In the genomic region with DNA sequence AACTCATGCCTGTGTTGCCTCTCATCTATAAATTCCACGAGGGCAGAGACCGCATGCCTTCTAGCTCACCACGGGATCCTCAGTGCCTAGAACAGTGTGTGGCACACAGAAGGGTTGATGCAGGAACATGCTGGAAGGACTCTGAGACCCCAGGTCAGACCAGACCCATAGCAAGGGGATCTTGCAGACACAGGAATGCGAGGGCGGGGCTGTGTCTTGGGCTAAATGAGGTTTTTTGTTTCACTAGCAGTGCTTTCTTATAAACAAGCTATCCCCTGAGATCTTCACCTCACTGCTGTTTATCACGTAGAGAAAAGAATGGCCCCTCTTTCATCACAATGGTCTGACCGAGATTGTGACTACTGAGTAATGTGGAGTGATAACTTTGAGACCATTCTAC, we compare ENCODE assay signal across 33 cellular contexts.
"Had no signal": no experiment of that assay in that cellular context is flagged by ENCODE, and none has a peak within 500 bp of the region (broad histone marks: within the 10 kb centered on the region; RNA-seq: fewer than 3 reads in every experiment).

No MANE protein-coding gene starts in this region.

- H3K36me3 Mint-ChIP-seq: activated CD4-positive, alpha-beta memory T cell treated with anti-CD3 and anti-CD28 coated beads for 36 hours; activated CD8-positive, alpha-beta memory T cell treated with anti-CD3 and anti-CD28 coated beads, Interleukin-2, amount 10 ng/mL, durations not matched to agents 7 days and 5 days; activated naive CD4-positive, alpha-beta T cell treated with anti-CD3 and anti-CD28 coated beads, Interleukin-2, amount 50 U/mL, for 24 hours; activated naive CD8-positive, alpha-beta T cell treated with anti-CD3 and anti-CD28 coated beads for 36 hours had no signal

- H3K4me3 Mint-ChIP-seq: activated CD4-positive, alpha-beta memory T cell treated with anti-CD3 and anti-CD28 coated beads for 36 hours; activated CD4-positive, alpha-beta T cell treated with anti-CD3 and anti-CD28 coated beads for 36 hours; activated CD4-positive, alpha-beta T cell treated with anti-CD3 and anti-CD28 coated beads, Interleukin-2, amount 10 ng/mL, durations not matched to agents 24 days and 14 days; activated CD8-positive, alpha-beta memory T cell treated with anti-CD3 and anti-CD28 coated beads, Interleukin-2, amount 10 ng/mL, durations not matched to agents 7 days and 5 days; activated CD8-positive, alpha-beta T cell treated with anti-CD3 and anti-CD28 coated beads, Interleukin-2, amount 10 ng/mL, durations not matched to agents 7 days and 5 days; activated naive CD4-positive, alpha-beta T cell treated with anti-CD3 and anti-CD28 coated beads for 36 hours; activated naive CD4-positive, alpha-beta T cell treated with anti-CD3 and anti-CD28 coated beads, Interleukin-2, amount 50 U/mL, for 24 hours; activated naive CD8-positive, alpha-beta T cell treated with anti-CD3 and anti-CD28 coated beads for 36 hours; activated naive CD8-positive, alpha-beta T cell treated with anti-CD3 and anti-CD28 coated beads, Interleukin-2, amount 50 U/mL, for 24 hours; activated T-helper 1 cell treated with anti-CD3 and anti-CD28 coated beads, Interleukin-12 subunit alpha, Interleukin-12 subunit beta, Interleukin-2, Interleukin-4 antibody, amounts not matched to agents 30 ng/mL and 10 ng/mL and 1 ng/mL, durations not matched to agents 14 hours and 24 hours and 36 hours; effector memory CD8-positive, alpha-beta T cell had no signal

- H3K36me3 ChIP-seq: adrenal gland had no signal

- ATAC-seq: activated CD4-positive, alpha-beta T cell treated with anti-CD3 and anti-CD28 coated beads for 36 hours; activated CD8-positive, alpha-beta memory T cell treated with anti-CD3 and anti-CD28 coated beads, Interleukin-2, amount 10 ng/mL, durations not matched to agents 7 days and 5 days; activated CD8-positive, alpha-beta T cell treated with anti-CD3 and anti-CD28 coated beads, Interleukin-2, amount 10 ng/mL, durations not matched to agents 7 days and 5 days; activated naive CD8-positive, alpha-beta T cell treated with anti-CD3 and anti-CD28 coated beads, Interleukin-2, amount 50 U/mL, for 24 hours; body of pancreas; effector memory CD8-positive, alpha-beta T cell had no signal

- H3K27ac Mint-ChIP-seq: activated CD4-positive, alpha-beta memory T cell treated with anti-CD3 and anti-CD28 coated beads for 36 hours; activated CD4-positive, alpha-beta T cell treated with anti-CD3 and anti-CD28 coated beads for 36 hours; activated CD4-positive, alpha-beta T cell treated with anti-CD3 and anti-CD28 coated beads, Interleukin-2, amount 10 ng/mL, durations not matched to agents 24 days and 14 days; activated CD8-positive, alpha-beta memory T cell treated with anti-CD3 and anti-CD28 coated beads, Interleukin-2, amount 10 ng/mL, durations not matched to agents 7 days and 5 days; activated CD8-positive, alpha-beta T cell treated with anti-CD3 and anti-CD28 coated beads, Interleukin-2, amount 10 ng/mL, durations not matched to agents 7 days and 5 days; activated naive CD4-positive, alpha-beta T cell treated with anti-CD3 and anti-CD28 coated beads for 36 hours; activated naive CD4-positive, alpha-beta T cell treated with anti-CD3 and anti-CD28 coated beads, Interleukin-2, amount 50 U/mL, for 24 hours; activated naive CD8-positive, alpha-beta T cell treated with anti-CD3 and anti-CD28 coated beads for 36 hours; activated naive CD8-positive, alpha-beta T cell treated with anti-CD3 and anti-CD28 coated beads, Interleukin-2, amount 50 U/mL, for 24 hours; activated T-helper 1 cell treated with anti-CD3 and anti-CD28 coated beads, Interleukin-12 subunit alpha, Interleukin-12 subunit beta, Interleukin-2, Interleukin-4 antibody, amounts not matched to agents 30 ng/mL and 10 ng/mL and 1 ng/mL, durations not matched to agents 14 hours and 24 hours and 36 hours; activated T-helper 2 cell treated with anti-CD3 and anti-CD28 coated beads, Interferon-gamma antibody, Interleukin-2, Interleukin-4, amounts not matched to agents 10 μg/mL and 5 μg/mL and 100 μg/mL, durations not matched to agents 14 hours and 24 hours and 36 hours; effector memory CD8-positive, alpha-beta T cell had no signal

- DNase-seq: activated CD4-positive, alpha-beta memory T cell treated with anti-CD3 and anti-CD28 coated beads for 36 hours; activated CD4-positive, alpha-beta T cell treated with anti-CD3 and anti-CD28 coated beads for 36 hours; activated CD4-positive, alpha-beta T cell treated with anti-CD3 and anti-CD28 coated beads, Interleukin-2, amount 10 ng/mL, durations not matched to agents 24 days and 14 days; activated CD4-positive, CD25-positive, alpha-beta regulatory T cell; activated CD4-positive, CD25-positive, alpha-beta regulatory T cell treated with anti-CD3 and anti-CD28 coated beads, Interleukin-2, amount 50 U/mL, for 72 hours; activated CD8-positive, alpha-beta memory T cell treated with anti-CD3 and anti-CD28 coated beads, Interleukin-2, amount 10 ng/mL, durations not matched to agents 7 days and 5 days; activated CD8-positive, alpha-beta memory T cell treated with anti-CD3 and anti-CD28 coated beads, Interleukin-2, amount 50 U/mL, for 4 hours; activated CD8-positive, alpha-beta T cell treated with anti-CD3 and anti-CD28 coated beads, Interleukin-2, amount 10 ng/mL, durations not matched to agents 7 days and 5 days; activated effector memory CD4-positive, alpha-beta T cell treated with anti-CD3 and anti-CD28 coated beads, Interleukin-2, amount 50 U/mL, for 16 hours; activated naive CD4-positive, alpha-beta T cell treated with anti-CD3 and anti-CD28 coated beads for 36 hours; activated naive CD8-positive, alpha-beta T cell treated with anti-CD3 and anti-CD28 coated beads for 36 hours; activated naive CD8-positive, alpha-beta T cell treated with anti-CD3 and anti-CD28 coated beads, Interleukin-2, amount 50 U/mL, for 24 hours; activated T-cell treated with anti-CD3 and anti-CD28 coated beads, Interleukin-2, amount 50 U/mL, for 1 hour; activated T-cell treated with anti-CD3 and anti-CD28 coated beads, Interleukin-2, amount 50 U/mL, for 48 hours; adrenal gland; amygdala; aorta; body of pancreas; caudate nucleus; cortex of kidney; dermis blood vessel endothelial cell; effector CD4-positive, alpha-beta T cell; effector memory CD8-positive, alpha-beta T cell; foreskin fibroblast; T-helper 2 cell had no signal

- H3K4me1 Mint-ChIP-seq: activated CD4-positive, alpha-beta T cell treated with anti-CD3 and anti-CD28 coated beads for 36 hours; activated CD4-positive, alpha-beta T cell treated with anti-CD3 and anti-CD28 coated beads, Interleukin-2, amount 10 ng/mL, durations not matched to agents 24 days and 14 days; activated CD8-positive, alpha-beta memory T cell treated with anti-CD3 and anti-CD28 coated beads, Interleukin-2, amount 10 ng/mL, durations not matched to agents 7 days and 5 days; activated naive CD4-positive, alpha-beta T cell treated with anti-CD3 and anti-CD28 coated beads, Interleukin-2, amount 50 U/mL, for 24 hours; activated naive CD8-positive, alpha-beta T cell treated with anti-CD3 and anti-CD28 coated beads for 36 hours; activated naive CD8-positive, alpha-beta T cell treated with anti-CD3 and anti-CD28 coated beads, Interleukin-2, amount 50 U/mL, for 24 hours had no signal

- FAIRE-seq: colon, endometrium, endothelial cell of umbilical vein, frontal cortex had no signal

- H3K9me3 ChIP-seq: adrenal gland, body of pancreas had no signal

- H3K4me3 ChIP-seq: adrenal gland, body of pancreas had no signal

- H3K4me1 ChIP-seq: adrenal gland, body of pancreas had no signal

- H3K27me3 ChIP-seq: adrenal gland, body of pancreas had no signal

- H3K27ac ChIP-seq: adrenal gland, body of pancreas, epithelial cell of prostate had no signal

- H3K27me3 Mint-ChIP-seq: activated CD4-positive, alpha-beta memory T cell treated with anti-CD3 and anti-CD28 coated beads for 36 hours; activated CD4-positive, alpha-beta T cell treated with anti-CD3 and anti-CD28 coated beads for 36 hours; activated CD4-positive, alpha-beta T cell treated with anti-CD3 and anti-CD28 coated beads, Interleukin-2, amount 10 ng/mL, durations not matched to agents 24 days and 14 days; activated CD8-positive, alpha-beta memory T cell treated with anti-CD3 and anti-CD28 coated beads, Interleukin-2, amount 10 ng/mL, durations not matched to agents 7 days and 5 days; activated naive CD4-positive, alpha-beta T cell treated with anti-CD3 and anti-CD28 coated beads, Interleukin-2, amount 50 U/mL, for 24 hours; activated naive CD8-positive, alpha-beta T cell treated with anti-CD3 and anti-CD28 coated beads, Interleukin-2, amount 50 U/mL, for 24 hours; effector memory CD8-positive, alpha-beta T cell had no signal

- H3K9me3 Mint-ChIP-seq: activated CD4-positive, alpha-beta memory T cell treated with anti-CD3 and anti-CD28 coated beads for 36 hours; activated CD4-positive, alpha-beta T cell treated with anti-CD3 and anti-CD28 coated beads, Interleukin-2, amount 10 ng/mL, durations not matched to agents 24 days and 14 days; activated naive CD4-positive, alpha-beta T cell treated with anti-CD3 and anti-CD28 coated beads for 36 hours; activated naive CD4-positive, alpha-beta T cell treated with anti-CD3 and anti-CD28 coated beads, Interleukin-2, amount 50 U/mL, for 24 hours; activated naive CD8-positive, alpha-beta T cell treated with anti-CD3 and anti-CD28 coated beads for 36 hours; activated naive CD8-positive, alpha-beta T cell treated with anti-CD3 and anti-CD28 coated beads, Interleukin-2, amount 50 U/mL, for 24 hours; activated T-helper 1 cell treated with anti-CD3 and anti-CD28 coated beads, Interleukin-12 subunit alpha, Interleukin-12 subunit beta, Interleukin-2, Interleukin-4 antibody, amounts not matched to agents 30 ng/mL and 10 ng/mL and 1 ng/mL, durations not matched to agents 14 hours and 24 hours and 36 hours had no signal
